29 cellular contexts compared by ENCODE assay signal in genomic region chr20:61359254-61359653, GRCh38.
"Had no signal": no experiment of that assay in that cellular context is flagged by ENCODE, and none has a peak within 500 bp of the region (broad histone marks: within the 10 kb centered on the region; RNA-seq: fewer than 3 reads in every experiment).

No MANE protein-coding gene starts in this region.

- H3K4me1 ChIP-seq: esophagus squamous epithelium, gastroesophageal sphincter, heart left ventricle, left ventricle myocardium inferior, lower lobe of right lung had no signal

- H3K27me3 Mint-ChIP-seq: naive B cell had no signal

- H3K27ac ChIP-seq: coronary artery, dorsolateral prefrontal cortex, epithelial cell of prostate, esophagus squamous epithelium, gastroesophageal sphincter, heart left ventricle, hepatocyte, left ventricle myocardium inferior, lower lobe of right lung had no signal

- H2AFZ ChIP-seq: hepatocyte had no signal

- H3K4me3 ChIP-seq: coronary artery, dorsolateral prefrontal cortex, esophagus squamous epithelium, gastroesophageal sphincter, heart left ventricle, hepatocyte, left ventricle myocardium inferior, lower lobe of right lung, mucosa of descending colon had no signal

- H3K79me2 ChIP-seq: hepatocyte had no signal

- H3K4me3 Mint-ChIP-seq: immature natural killer cell, mesothelial cell of epicardium, naive B cell had no signal

- H3K4me1 Mint-ChIP-seq: immature natural killer cell, mesothelial cell of epicardium, naive B cell had no signal

- H3K36me3 ChIP-seq: esophagus squamous epithelium, gastroesophageal sphincter, heart left ventricle, left ventricle myocardium inferior, lower lobe of right lung had no signal

- H3K9me3 Mint-ChIP-seq: mesothelial cell of epicardium had no signal

- DNase-seq: dermis blood vessel endothelial cell; dorsolateral prefrontal cortex; effector CD4-positive, alpha-beta T cell; effector memory CD4-positive, alpha-beta T cell; erythroblast; esophagus squamous epithelium; foreskin fibroblast; foreskin melanocyte; heart left ventricle; hypothalamus; immature natural killer cell; islet precursor cell; kidney; kidney glomerular epithelial cell; left colon; left ventricle myocardium inferior; lower lobe of right lung; mesenchymal stem cell; mucosa of descending colon; naive B cell had no signal

- ATAC-seq: esophagus mucosa, gastroesophageal sphincter, heart left ventricle, left colon, left lobe of liver, lower lobe of right lung, mucosa of descending colon had no signal

- H3K36me3 Mint-ChIP-seq: immature natural killer cell, mesothelial cell of epicardium, naive B cell had no signal

- H3K4me2 ChIP-seq: hepatocyte had no signal

- H3K9me3 ChIP-seq: esophagus squamous epithelium, gastroesophageal sphincter, heart left ventricle, left ventricle myocardium inferior, lower lobe of right lung, mucosa of descending colon had no signal

- H3K27ac Mint-ChIP-seq: immature natural killer cell, mesothelial cell of epicardium, naive B cell had no signal

- FAIRE-seq: colon, endometrium, kidney had no signal
